14 cellular contexts compared by ENCODE assay signal in genomic region chr12:46402451-46402850, GRCh38. TPM values are rescaled to one million over a fixed set of nuclear protein-coding genes. Genes with fewer than 3 reads are reported as not detected.
DNase-seq lines count a peak whose midpoint lies in the region; ATAC-seq and TF ChIP-seq lines count a peak whose summit lies in the region.
"Had no signal": no experiment of that assay in that cellular context is flagged by ENCODE, and none has a peak within 500 bp of the region (broad histone marks: within the 10 kb centered on the region; RNA-seq: fewer than 3 reads in every experiment).

No MANE protein-coding gene starts in this region.

- no peaks in the 10 kb centered on the region for H3K27me3 ChIP-seq in ACC112 (ENCODE audit: insufficient read depth, low read length)
- H3K27me3 ChIP-seq: BLaER1, SJCRH30, upper lobe of left lung had no signal

- TF ChIP-seq CTCF in epithelial cell of esophagus (IDR thresholded peaks at IDR 0.05; ENCODE audit: insufficient read depth, low read depth, low read length, missing control alignments) = no peak
- TF ChIP-seq CTCF in nephron (IDR thresholded peaks at IDR 0.05; ENCODE audit: unreplicated experiment in 3 of 3) = no peak
- TF ChIP-seq CTCF in CD14-positive monocyte (IDR thresholded peaks at IDR 0.05) = no peak

- H3K4me1 ChIP-seq in ACC112 (ENCODE audit: control insufficient read depth, insufficient read depth, low read length, unreplicated experiment) = peaks cover 54% of the 10 kb centered on the region

- H3K36me3 Mint-ChIP-seq in nephron (ENCODE audit: low read depth) (peaks cover 10% of the 10 kb centered on the region), CD14-positive monocyte (no peaks in the 10 kb centered on the region)
- H3K36me3 Mint-ChIP-seq in activated T-helper 1 cell treated with anti-CD3 and anti-CD28 coated beads, Interleukin-12 subunit alpha, Interleukin-12 subunit beta, Interleukin-2, Interleukin-4 antibody, amounts not matched to agents 30 ng/mL and 10 ng/mL and 1 ng/mL, durations not matched to agents 14 hours and 24 hours and 36 hours (ENCODE audit: low read depth) = peaks cover 10% of the 10 kb centered on the region

- H3K27ac Mint-ChIP-seq in nephron (peak overlapping the region; percentile 93 to 99 (median 98)), CD14-positive monocyte (no peak overlapping the region)
- H3K27ac Mint-ChIP-seq in activated T-helper 1 cell treated with anti-CD3 and anti-CD28 coated beads, Interleukin-12 subunit alpha, Interleukin-12 subunit beta, Interleukin-2, Interleukin-4 antibody, amounts not matched to agents 30 ng/mL and 10 ng/mL and 1 ng/mL, durations not matched to agents 14 hours and 24 hours and 36 hours = no peak overlapping the region
- H3K27ac Mint-ChIP-seq: activated CD8-positive, alpha-beta memory T cell treated with anti-CD3 and anti-CD28 coated beads, Interleukin-2, amount 10 ng/mL, durations not matched to agents 7 days and 5 days had no signal

- H3K4me1 Mint-ChIP-seq in nephron (peaks cover 46% of the 10 kb centered on the region), CD14-positive monocyte (peaks cover 14% of the 10 kb centered on the region)
- peaks cover 81% of the 10 kb centered on the region for H3K4me1 Mint-ChIP-seq in activated T-helper 1 cell treated with anti-CD3 and anti-CD28 coated beads, Interleukin-12 subunit alpha, Interleukin-12 subunit beta, Interleukin-2, Interleukin-4 antibody, amounts not matched to agents 30 ng/mL and 10 ng/mL and 1 ng/mL, durations not matched to agents 14 hours and 24 hours and 36 hours (ENCODE audit: low read depth)

- H3K79me2 ChIP-seq in ACC112 (ENCODE audit: control insufficient read depth, insufficient read depth, low read length, unreplicated experiment) = no peaks in the 10 kb centered on the region

- peak; percentile 94 for DNase-seq in M059J (ENCODE audit: low read depth)
- peak; percentile 44 for DNase-seq in epithelial cell of esophagus (ENCODE audit: low read depth)
- DNase-seq in activated gamma-delta T cell (lab: John Stamatoyannopoulos, UW) = no peak
- DNase-seq in CD14-positive monocyte (ENCODE audit: low spot score) = no peak
- DNase-seq in activated T-helper 1 cell treated with anti-CD3 and anti-CD28 coated beads, Interleukin-12 subunit alpha, Interleukin-12 subunit beta, Interleukin-2, Interleukin-4 antibody, amounts not matched to agents 30 ng/mL and 10 ng/mL and 1 ng/mL, durations not matched to agents 14 hours and 24 hours and 36 hours (ENCODE audit: low spot score) = no peak
- DNase-seq: activated CD8-positive, alpha-beta memory T cell treated with anti-CD3 and anti-CD28 coated beads, Interleukin-2, amount 10 ng/mL, durations not matched to agents 7 days and 5 days; NCI-H187 treated with DMSO at 0.1 percent for 48 hours; stimulated activated CD4-positive, alpha-beta T cell treated with anti-CD3 and anti-CD28 coated beads, Interleukin-1b, Interleukin-23, amount 100 ng/mL, for 48 hours; upper lobe of left lung had no signal

- no peaks in the 10 kb centered on the region for H3K36me3 ChIP-seq in ACC112 (ENCODE audit: insufficient read depth, low read length)
- H3K36me3 ChIP-seq: BLaER1, SJCRH30, upper lobe of left lung had no signal

- H3K27me3 Mint-ChIP-seq in nephron (ENCODE audit: low read depth) = peaks cover 4% of the 10 kb centered on the region
- H3K27me3 Mint-ChIP-seq in CD14-positive monocyte (ENCODE audit: low read depth in 3 of 3) = no peaks in the 10 kb centered on the region
- no peaks in the 10 kb centered on the region for H3K27me3 Mint-ChIP-seq in activated T-helper 1 cell treated with anti-CD3 and anti-CD28 coated beads, Interleukin-12 subunit alpha, Interleukin-12 subunit beta, Interleukin-2, Interleukin-4 antibody, amounts not matched to agents 30 ng/mL and 10 ng/mL and 1 ng/mL, durations not matched to agents 14 hours and 24 hours and 36 hours (ENCODE audit: insufficient read depth)
- H3K27me3 Mint-ChIP-seq: activated CD8-positive, alpha-beta memory T cell treated with anti-CD3 and anti-CD28 coated beads, Interleukin-2, amount 10 ng/mL, durations not matched to agents 7 days and 5 days had no signal

- H3K4me3 ChIP-seq in ACC112 (ENCODE audit: low read depth, low read length) = peak overlapping the region; percentile 37
- H3K4me3 ChIP-seq in epithelial cell of esophagus (ENCODE audit: low read length) = no peak overlapping the region
- H3K4me3 ChIP-seq: BLaER1, SJCRH30, upper lobe of left lung had no signal

- intact Hi-C loops in CD14-positive monocyte (cut with micrococcal nuclease) = no loop called here
- intact Hi-C loops in activated T-helper 1 cell treated with anti-CD3 and anti-CD28 coated beads, Interleukin-12 subunit alpha, Interleukin-12 subunit beta, Interleukin-2, Interleukin-4 antibody, amounts not matched to agents 30 ng/mL and 10 ng/mL and 1 ng/mL, durations not matched to agents 14 hours and 24 hours and 36 hours (cut with micrococcal nuclease) = no loop called here

- ATAC-seq in GM19467 (IDR thresholded peaks at IDR 0.05; ENCODE audit: unreplicated experiment) = no peak
- ATAC-seq: activated CD8-positive, alpha-beta memory T cell treated with anti-CD3 and anti-CD28 coated beads, Interleukin-2, amount 10 ng/mL, durations not matched to agents 7 days and 5 days had no signal

- H3K27ac ChIP-seq in ACC112 (ENCODE audit: low read depth, low read length) = peak overlapping the region; percentile 89
- H3K27ac ChIP-seq: BLaER1, SJCRH30 had no signal

- H3K9me3 Mint-ChIP-seq in nephron = peaks cover 5% of the 10 kb centered on the region
- peaks cover 0 to 6% (median 0%) of the 10 kb centered on the region in 7 donors for H3K9me3 Mint-ChIP-seq in CD14-positive monocyte
- H3K9me3 Mint-ChIP-seq in activated T-helper 1 cell treated with anti-CD3 and anti-CD28 coated beads, Interleukin-12 subunit alpha, Interleukin-12 subunit beta, Interleukin-2, Interleukin-4 antibody, amounts not matched to agents 30 ng/mL and 10 ng/mL and 1 ng/mL, durations not matched to agents 14 hours and 24 hours and 36 hours = peaks cover 12% of the 10 kb centered on the region

- no peak overlapping the region for H2AFZ ChIP-seq in ACC112 (ENCODE audit: low read length, unreplicated experiment)

- H3K4me3 Mint-ChIP-seq in nephron = peak overlapping the region in 1 of 3 experiments; percentile 22
- H3K4me3 Mint-ChIP-seq in CD14-positive monocyte = no peak overlapping the region
- no peak overlapping the region for H3K4me3 Mint-ChIP-seq in activated T-helper 1 cell treated with anti-CD3 and anti-CD28 coated beads, Interleukin-12 subunit alpha, Interleukin-12 subunit beta, Interleukin-2, Interleukin-4 antibody, amounts not matched to agents 30 ng/mL and 10 ng/mL and 1 ng/mL, durations not matched to agents 14 hours and 24 hours and 36 hours
- H3K4me3 Mint-ChIP-seq: activated CD8-positive, alpha-beta memory T cell treated with anti-CD3 and anti-CD28 coated beads, Interleukin-2, amount 10 ng/mL, durations not matched to agents 7 days and 5 days had no signal

RNA-seq across cellular contexts. Expression of gene SLC38A2, which starts 29.9 kb away (rescaled TPM):
- total RNA-seq in M059J (2014; rRNA removed; shearing (Covaris generic)) = 447 and 744 TPM in 2 replicates
- polyA plus RNA-seq in CD14-positive monocyte = 10 to 100 TPM; 33.8 to 48.7 TPM
- 157 and 161 TPM in 2 replicates for total RNA-seq in activated T-helper 1 cell treated with anti-CD3 and anti-CD28 coated beads, Interleukin-12 subunit alpha, Interleukin-12 subunit beta, Interleukin-2, Interleukin-4 antibody, amounts not matched to agents 30 ng/mL and 10 ng/mL and 1 ng/mL, durations not matched to agents 14 hours and 24 hours and 36 hours

Comparison
In these comparisons a context has a peak if more than half of its experiments do, and no peak if none do; other contexts are left out.
1. DNase-seq: peak in M059J (single experiment) and epithelial cell of esophagus (single experiment); none in activated gamma-delta T cell (single experiment), CD14-positive monocyte (single experiment) and activated T-helper 1 cell treated with anti-CD3 and anti-CD28 coated beads, Interleukin-12 subunit alpha, Interleukin-12 subunit beta, Interleukin-2, Interleukin-4 antibody, amounts not matched to agents 30 ng/mL and 10 ng/mL and 1 ng/mL, durations not matched to agents 14 hours and 24 hours and 36 hours (single experiment).
2. H3K27ac Mint-ChIP-seq: peak in nephron (3 of 3); none in CD14-positive monocyte (0 of 7) and activated T-helper 1 cell treated with anti-CD3 and anti-CD28 coated beads, Interleukin-12 subunit alpha, Interleukin-12 subunit beta, Interleukin-2, Interleukin-4 antibody, amounts not matched to agents 30 ng/mL and 10 ng/mL and 1 ng/mL, durations not matched to agents 14 hours and 24 hours and 36 hours (single experiment).